Comparison of ENCODE assay signal across 11 cellular contexts in the genomic region with DNA sequence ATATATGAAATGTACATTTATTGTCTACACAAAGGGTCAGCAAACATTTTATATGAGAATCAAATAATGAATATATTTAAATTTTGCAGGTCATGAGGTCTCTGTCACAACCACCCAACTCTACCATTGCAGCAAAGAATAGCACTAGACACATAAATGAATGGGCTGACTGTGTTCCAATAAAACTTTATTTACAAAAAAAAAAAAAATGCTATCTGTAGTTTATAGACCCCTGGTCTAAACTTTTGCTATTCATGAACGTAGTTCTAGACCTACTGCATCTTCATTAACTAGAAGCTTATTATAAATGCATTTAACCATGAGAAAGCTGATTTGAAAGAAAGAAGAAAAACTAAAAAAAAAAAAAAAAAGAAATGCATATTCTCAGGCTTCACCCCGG.
"Had no signal": no experiment of that assay in that cellular context is flagged by ENCODE, and none has a peak within 500 bp of the region (broad histone marks: within the 10 kb centered on the region; RNA-seq: fewer than 3 reads in every experiment).

No MANE protein-coding gene starts in this region.

- H3K9me3 ChIP-seq: HAP-1 had no signal

- H3K9ac ChIP-seq: GM23248 had no signal

- H3K36me3 ChIP-seq: HAP-1 had no signal

- ATAC-seq: GM23338, HCT116 had no signal

- DNase-seq: GM23248, GOT3, H7, H9, HCEC 1CT, HFFc6 had no signal

- H2AFZ ChIP-seq: GM23248, GM23338 had no signal

- H3K4me3 ChIP-seq: GM23248, GM23338, HAP-1 had no signal

- H3K4me2 ChIP-seq: GM23338 had no signal

- FAIRE-seq: H1, H54 had no signal

- H3K27ac ChIP-seq: GM23248 had no signal

- H3K4me1 ChIP-seq: HAP-1 had no signal
